28 cellular contexts compared by ENCODE assay signal in genomic region chr3:197244751-197245150, GRCh38.
"Had no signal": no experiment of that assay in that cellular context is flagged by ENCODE, and none has a peak within 500 bp of the region (broad histone marks: within the 10 kb centered on the region; RNA-seq: fewer than 3 reads in every experiment).

No MANE protein-coding gene starts in this region.

- H3K27ac ChIP-seq: brain microvascular endothelial cell, cardiac muscle cell, SK-N-MC had no signal

- FAIRE-seq: TTC549 had no signal

- H3K36me3 ChIP-seq: cardiac muscle cell had no signal

- DNase-seq: activated B cell treated with CpG ODN at 0.5 μM for 24 hours; activated CD4-positive, alpha-beta T cell treated with anti-CD3 and anti-CD28 coated beads for 1 hour; activated CD4-positive, alpha-beta T cell treated with anti-CD3 and anti-CD28 coated beads, Interleukin-2, amount 10 ng/mL, durations not matched to agents 24 days and 14 days; activated CD4-positive, alpha-beta T cell treated with anti-CD3 and anti-CD28 coated beads, Interleukin-2, amount 50 U/mL, for 48 hours; activated CD8-positive, alpha-beta memory T cell treated with anti-CD3 and anti-CD28 coated beads, Interleukin-2, amount 10 ng/mL, durations not matched to agents 7 days and 5 days; activated gamma-delta T cell treated with Interleukin-2 at 50 U/mL for 16 hours; activated naive CD4-positive, alpha-beta T cell treated with anti-CD3 and anti-CD28 coated beads, Interleukin-2, amount 10 ng/mL, durations not matched to agents 7 days and 5 days; activated naive CD8-positive, alpha-beta T cell treated with anti-CD3 and anti-CD28 coated beads for 36 hours; activated T-cell treated with anti-CD3 and anti-CD28 coated beads, Interleukin-2, amount 50 U/mL, for 48 hours; brain microvascular endothelial cell; MG63; NCI-H1092 treated with DMSO at 0.1 percent for 48 hours; NCI-H1417 treated with DMSO at 0.1 percent for 48 hours; NCI-H1694; NCI-H2029; NCI-H2107; NCI-H345; NCI-H510A; NCI-H526 treated with DMSO at 0.1 percent for 48 hours; NCI-H82; SIG-M5; T-cell; T-helper 2 cell; T1000 had no signal

- H3K27me3 ChIP-seq: brain microvascular endothelial cell, cardiac muscle cell, MG63 had no signal

- H3K4me3 ChIP-seq: cardiac muscle cell, MG63, SK-N-MC had no signal

- ATAC-seq: activated CD8-positive, alpha-beta memory T cell treated with anti-CD3 and anti-CD28 coated beads, Interleukin-2, amount 10 ng/mL, durations not matched to agents 7 days and 5 days; activated T-helper 17 cell treated with anti-CD3 and anti-CD28 coated beads, Interleukin-2, amount 50 U/mL, for 72 hours; T-cell had no signal
